ENCODE assay signal across 10 cellular contexts in the genomic region with DNA sequence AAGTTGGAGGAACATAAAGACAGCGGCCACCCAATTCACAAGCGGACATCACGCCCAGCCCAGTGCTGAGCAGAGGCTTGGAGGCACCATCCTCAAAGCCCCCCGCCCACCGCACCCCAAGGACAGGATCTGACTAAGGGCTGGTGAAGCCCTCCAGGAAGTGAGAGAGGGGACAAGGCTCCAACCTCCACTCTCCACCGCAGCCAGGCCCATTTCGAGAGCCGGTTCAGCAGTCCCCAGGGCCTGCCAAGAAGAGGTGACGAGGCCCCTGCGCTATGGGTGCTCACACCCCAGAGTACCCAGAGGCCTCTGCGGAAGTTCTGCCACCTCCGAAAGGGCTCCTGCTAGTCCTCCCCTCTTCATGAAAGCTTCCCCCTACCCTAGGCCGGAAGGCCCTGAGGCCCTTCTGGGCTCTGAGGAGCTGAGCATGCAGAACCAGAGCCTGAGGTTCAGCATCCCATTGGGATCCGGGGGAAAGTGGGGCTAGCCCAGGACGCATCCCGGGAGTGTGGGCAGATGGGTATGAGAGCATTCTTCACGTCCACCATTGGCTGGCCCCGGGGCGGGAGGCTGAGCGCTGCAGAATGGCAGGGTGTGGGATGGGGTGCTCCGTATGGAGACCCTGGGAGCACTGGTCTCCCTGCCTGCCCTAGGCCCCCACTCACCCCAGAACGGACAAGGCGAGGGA. TPM values are rescaled to one million over a fixed set of nuclear protein-coding genes. Genes with fewer than 3 reads are reported as not detected.
DNase-seq lines count a peak whose midpoint lies in the region; ATAC-seq and TF ChIP-seq lines count a peak whose summit lies in the region.
"Had no signal": no experiment of that assay in that cellular context is flagged by ENCODE, and none has a peak within 500 bp of the region (broad histone marks: within the 10 kb centered on the region; RNA-seq: fewer than 3 reads in every experiment).

No MANE protein-coding gene starts in this region.

- H3K4me3 Mint-ChIP-seq in activated naive CD8-positive, alpha-beta T cell treated with anti-CD3 and anti-CD28 coated beads, Interleukin-2, amount 10 ng/mL, durations not matched to agents 7 days and 5 days: peak overlapping the region; percentile 35
- H3K4me3 Mint-ChIP-seq in memory B cell: peak overlapping the region; percentile 61
- no peak overlapping the region for H3K4me3 Mint-ChIP-seq in T-helper 2 cell treated with Interferon-gamma antibody and Interleukin-4, amounts not matched to agents 5 μg/mL and 100 μg/mL, for 36 hours
- H3K4me3 Mint-ChIP-seq: HFFc6 had no signal

- H3K9me3 Mint-ChIP-seq in activated naive CD8-positive, alpha-beta T cell treated with anti-CD3 and anti-CD28 coated beads, Interleukin-2, amount 10 ng/mL, durations not matched to agents 7 days and 5 days: no peaks in the 10 kb centered on the region
- no peaks in the 10 kb centered on the region for H3K9me3 Mint-ChIP-seq in memory B cell
- no peaks in the 10 kb centered on the region for H3K9me3 Mint-ChIP-seq in T-helper 2 cell treated with Interferon-gamma antibody and Interleukin-4, amounts not matched to agents 5 μg/mL and 100 μg/mL, for 36 hours
- H3K9me3 Mint-ChIP-seq: HFFc6 had no signal

- H3K4me1 ChIP-seq in heart right ventricle: peaks cover 9 to 36% (median 24%) of the 10 kb centered on the region in 9 donors
- peaks cover 0 to 33% of the 10 kb centered on the region in 2 donors for H3K4me1 ChIP-seq in right atrium auricular region
- H3K4me1 ChIP-seq in thoracic aorta (ENCODE audit: control insufficient read depth in 1 of 2, low read depth in 2 of 2): peaks cover 14 to 29% of the 10 kb centered on the region in 2 donors

- H3K27me3 ChIP-seq in heart right ventricle (peaks cover 28 to 94% (median 82%) of the 10 kb centered on the region in 7 donors), right atrium auricular region (peaks cover 22 to 37% of the 10 kb centered on the region in 2 donors), thoracic aorta (replicated peaks; ENCODE audit: insufficient read depth) (peaks cover 30% of the 10 kb centered on the region)

- H3K27ac Mint-ChIP-seq in activated naive CD8-positive, alpha-beta T cell treated with anti-CD3 and anti-CD28 coated beads, Interleukin-2, amount 10 ng/mL, durations not matched to agents 7 days and 5 days: no peak overlapping the region
- H3K27ac Mint-ChIP-seq in memory B cell: no peak overlapping the region
- no peak overlapping the region for H3K27ac Mint-ChIP-seq in T-helper 2 cell treated with Interferon-gamma antibody and Interleukin-4, amounts not matched to agents 5 μg/mL and 100 μg/mL, for 36 hours
- H3K27ac Mint-ChIP-seq: HFFc6 had no signal

- H3K4me3 ChIP-seq in heart right ventricle (peak overlapping the region in 6 of 10 donors; percentile 8 to 52 (median 43)), right atrium auricular region (peak overlapping the region in 1 of 2 donors; percentile 40), thoracic aorta (peak overlapping the region; percentile 67)

- H3K9me3 ChIP-seq in heart right ventricle: no peaks in the 10 kb centered on the region
- H3K9me3 ChIP-seq in right atrium auricular region: no peaks in the 10 kb centered on the region
- no peaks in the 10 kb centered on the region for H3K9me3 ChIP-seq in thoracic aorta

- H3K36me3 Mint-ChIP-seq in activated naive CD8-positive, alpha-beta T cell treated with anti-CD3 and anti-CD28 coated beads, Interleukin-2, amount 10 ng/mL, durations not matched to agents 7 days and 5 days: no peaks in the 10 kb centered on the region
- no peaks in the 10 kb centered on the region for H3K36me3 Mint-ChIP-seq in memory B cell
- no peaks in the 10 kb centered on the region for H3K36me3 Mint-ChIP-seq in T-helper 2 cell treated with Interferon-gamma antibody and Interleukin-4, amounts not matched to agents 5 μg/mL and 100 μg/mL, for 36 hours (ENCODE audit: low read depth)

- no peaks in the 10 kb centered on the region for H3K36me3 ChIP-seq in heart right ventricle
- no peaks in the 10 kb centered on the region for H3K36me3 ChIP-seq in right atrium auricular region
- H3K36me3 ChIP-seq in thoracic aorta: no peaks in the 10 kb centered on the region

- POLR2A ChIA-PET in activated naive CD8-positive, alpha-beta T cell treated with anti-CD3 and anti-CD28 coated beads, Interleukin-2, amount 10 ng/mL, durations not matched to agents 7 days and 5 days (lab: Charles Lee): no interaction called here

- WGBS in heart right ventricle, 2 donors: 45% methylated on average over 23 of the region's 23 CpGs

- H3K27ac ChIP-seq in heart right ventricle: no peak overlapping the region
- H3K27ac ChIP-seq in right atrium auricular region: no peak overlapping the region
- no peak overlapping the region for H3K27ac ChIP-seq in thoracic aorta

- DNase-seq in heart right ventricle (no peak), right atrium auricular region (ENCODE audit: low spot score) (no peak), memory B cell (ENCODE audit: low spot score in 2 of 2) (no peak), thoracic aorta (ENCODE audit: low spot score) (no peak), NCI-H226 (no peak)
- DNase-seq in activated naive CD8-positive, alpha-beta T cell treated with anti-CD3 and anti-CD28 coated beads, Interleukin-2, amount 10 ng/mL, durations not matched to agents 7 days and 5 days: no peak
- no peak for DNase-seq in T-helper 2 cell treated with Interferon-gamma antibody and Interleukin-4, amounts not matched to agents 5 μg/mL and 100 μg/mL, for 36 hours (ENCODE audit: low spot score)
- no peak for DNase-seq in activated CD8-positive, alpha-beta memory T cell treated with anti-CD3 and anti-CD28 coated beads for 24 hours
- DNase-seq: HFFc6, midbrain had no signal

- peaks cover 7% of the 10 kb centered on the region for H3K4me1 Mint-ChIP-seq in activated naive CD8-positive, alpha-beta T cell treated with anti-CD3 and anti-CD28 coated beads, Interleukin-2, amount 10 ng/mL, durations not matched to agents 7 days and 5 days
- peaks cover 17% of the 10 kb centered on the region for H3K4me1 Mint-ChIP-seq in memory B cell
- H3K4me1 Mint-ChIP-seq in T-helper 2 cell treated with Interferon-gamma antibody and Interleukin-4, amounts not matched to agents 5 μg/mL and 100 μg/mL, for 36 hours (ENCODE audit: low read depth): no peaks in the 10 kb centered on the region

- intact Hi-C loops in heart right ventricle (cut with DNase I): loop anchor here in 2 of 10 donors (10.0 kb wide), 2 partner anchors 289 to 559 kb away; a partner anchor contains a TSS

- ATAC-seq in heart right ventricle: no peak
- no peak for ATAC-seq in activated naive CD8-positive, alpha-beta T cell treated with anti-CD3 and anti-CD28 coated beads, Interleukin-2, amount 10 ng/mL, durations not matched to agents 7 days and 5 days (ENCODE audit: low read depth)
- no peak for ATAC-seq in memory B cell (ENCODE audit: low read depth)
- no peak for ATAC-seq in thoracic aorta (ENCODE audit: insufficient number of reproducible peaks, low FRiP score, low read depth)

- peaks cover 66% of the 10 kb centered on the region for H3K27me3 Mint-ChIP-seq in activated naive CD8-positive, alpha-beta T cell treated with anti-CD3 and anti-CD28 coated beads, Interleukin-2, amount 10 ng/mL, durations not matched to agents 7 days and 5 days
- H3K27me3 Mint-ChIP-seq in memory B cell: peaks cover 37% of the 10 kb centered on the region
- peaks cover 72% of the 10 kb centered on the region for H3K27me3 Mint-ChIP-seq in T-helper 2 cell treated with Interferon-gamma antibody and Interleukin-4, amounts not matched to agents 5 μg/mL and 100 μg/mL, for 36 hours (ENCODE audit: low read depth)

- no peak for TF ChIP-seq CTCF in heart right ventricle (IDR thresholded peaks at IDR 0.05)
- TF ChIP-seq CTCF in right atrium auricular region (IDR thresholded peaks at IDR 0.05): no peak
- TF ChIP-seq CTCF in thoracic aorta (IDR thresholded peaks at IDR 0.05): no peak

RNA-seq across cellular contexts. Expression of a gene that starts 2.5 kb away (rescaled TPM):
- total RNA-seq in heart right ventricle (not detected), right atrium auricular region (not detected), thoracic aorta (not detected)
- not detected for polyA plus RNA-seq in heart right ventricle
- total RNA-seq in activated naive CD8-positive, alpha-beta T cell treated with anti-CD3 and anti-CD28 coated beads, Interleukin-2, amount 10 ng/mL, durations not matched to agents 7 days and 5 days: under 1 TPM; 0.14 to 0.44 TPM
